In genomic region chr5:22214096-22214495, GRCh38 we compare ENCODE assay signal across 8 cellular contexts.
A peak's percentile ranks its signal among the peaks of the same experiment; 100 is the strongest.
DNase-seq lines count a peak whose midpoint lies in the region; ATAC-seq, FAIRE-seq and TF ChIP-seq lines count a peak whose summit lies in the region.
"Not testable (repeated sequence)": the region's sequence is repeated elsewhere in the genome, so short reads cannot be mapped to it uniquely, and the experiment has no call there.

No MANE protein-coding gene starts in this region.

- peak in 36 of 56 donors; percentile 7 to 54 (median 25) for TF ChIP-seq CTCF in dorsolateral prefrontal cortex (IDR thresholded peaks at IDR 0.05 in 54 of 56, conservative IDR thresholded peaks at IDR 0.05 in 2 of 56; ENCODE audit: low read depth in 1 of 56, partially characterized antibody in 56 of 56)
- peak in 1 of 4 donors; percentile 11 for TF ChIP-seq CTCF in right lobe of liver (IDR thresholded peaks at IDR 0.05)
- TF ChIP-seq CTCF in upper lobe of right lung (IDR thresholded peaks at IDR 0.05), result not testable (repeated sequence)

- not testable (repeated sequence) for H3K4me1 ChIP-seq in right lobe of liver, upper lobe of right lung

- not testable (repeated sequence) for H3K27ac ChIP-seq in dorsolateral prefrontal cortex, right lobe of liver, upper lobe of right lung

- DNase-seq in DMS153 (lab: John Stamatoyannopoulos, UW), result peak; percentile 3
- peak; percentile 33 for DNase-seq in NCI-H1092 treated with DMSO at 0.1 percent for 48 hours (lab: John Stamatoyannopoulos, UW)
- DNase-seq in NCI-H82 (lab: John Stamatoyannopoulos, UW), result peak; percentile 55
- peak in 6 of 10 donors; percentile 6 to 47 (median 32) for DNase-seq in dorsolateral prefrontal cortex
- DNase-seq in right lobe of liver, upper lobe of right lung: not testable (repeated sequence)

- TF ChIP-seq POLR2A in right lobe of liver (IDR thresholded peaks at IDR 0.05), result not testable (repeated sequence)

- H3K4me3 ChIP-seq in dorsolateral prefrontal cortex, right lobe of liver, upper lobe of right lung: not testable (repeated sequence)

- H3K36me3 ChIP-seq in right lobe of liver, upper lobe of right lung: not testable (repeated sequence)

- WGBS in right lobe of liver (ENCODE audit: insufficient coverage, low coverage, low lambda C conversion rate, missing lambda C conversion rate), result 0% methylated on average over 3 of the region's 4 CpGs

- H3K27me3 ChIP-seq in dorsolateral prefrontal cortex, right lobe of liver, upper lobe of right lung: not testable (repeated sequence)

- ATAC-seq in HG02623 (IDR thresholded peaks at IDR 0.05; ENCODE audit: unreplicated experiment) (peak; percentile 76), right lobe of liver (peak; percentile 81 to 91 (median 89)), upper lobe of right lung (peak; percentile 62)

- H3K9me3 ChIP-seq in right lobe of liver, upper lobe of right lung: not testable (repeated sequence)

- peak; percentile 43 for FAIRE-seq in TTC549 (lab: Jason Lieb, UNC)

- intact Hi-C loops in dorsolateral prefrontal cortex (cut with DNase I), result loop anchor here in 1 of 2 donors (10.0 kb wide), 2 partner anchors 289 to 399 kb away; no protein-coding TSS in a partner anchor
- intact Hi-C loops in right lobe of liver (cut with DNase I); upper lobe of right lung (cut with DNase I): not testable (repeated sequence)
